8 cellular contexts compared by ENCODE assay signal in genomic region chr17:43125967-43126910, GRCh38. TPM values are rescaled to one million over a fixed set of nuclear protein-coding genes. Genes with fewer than 3 reads are reported as not detected.
DNase-seq lines count a peak whose midpoint lies in the region; ATAC-seq and TF ChIP-seq lines count a peak whose summit lies in the region.

No MANE protein-coding gene starts in this region.

- POLR2A ChIA-PET in activated CD4-positive, alpha-beta memory T cell treated with anti-CD3 and anti-CD28 coated beads, Interleukin-2, amount 10 ng/mL, durations not matched to agents 7 days and 5 days (lab: Charles Lee): interaction anchor here (1.2 to 6.6 kb wide), 5 partner anchors 10 to 262 kb away, joined by 3 to 105 read pairs (median 4); partner anchors contain the start of gene NBR1

- CTCF ChIA-PET in activated CD4-positive, alpha-beta memory T cell treated with anti-CD3 and anti-CD28 coated beads, Interleukin-2, amount 10 ng/mL, durations not matched to agents 7 days and 5 days (lab: Charles Lee): interaction anchor here (1.6 to 2.0 kb wide), 2 partner anchors 45 to 183 kb away, joined by 4 to 8 read pairs; partner anchors contain the start of gene NBR1

- H3K79me2 ChIP-seq in hepatocyte: peaks cover 41% of the 10 kb centered on the region

- H3K9me3 Mint-ChIP-seq in activated naive CD4-positive, alpha-beta T cell treated with anti-CD3 and anti-CD28 coated beads, Interleukin-2, amount 50 U/mL, for 24 hours: no peaks in the 10 kb centered on the region
- H3K9me3 Mint-ChIP-seq in activated CD4-positive, alpha-beta memory T cell treated with anti-CD3 and anti-CD28 coated beads, Interleukin-2, amount 10 ng/mL, durations not matched to agents 7 days and 5 days: no peaks in the 10 kb centered on the region
- no peaks in the 10 kb centered on the region for H3K9me3 Mint-ChIP-seq in stimulated activated effector memory CD8-positive, alpha-beta T cell treated with anti-CD3 and anti-CD28 coated beads, Interleukin-12 subunit alpha, Interleukin-12 subunit beta, amount 100 ng/mL, for 72 hours

- H3K4me1 Mint-ChIP-seq in activated naive CD4-positive, alpha-beta T cell treated with anti-CD3 and anti-CD28 coated beads, Interleukin-2, amount 50 U/mL, for 24 hours: peaks cover 31% of the 10 kb centered on the region
- peaks cover 38% of the 10 kb centered on the region for H3K4me1 Mint-ChIP-seq in activated CD4-positive, alpha-beta memory T cell treated with anti-CD3 and anti-CD28 coated beads, Interleukin-2, amount 10 ng/mL, durations not matched to agents 7 days and 5 days
- H3K4me1 Mint-ChIP-seq in stimulated activated effector memory CD8-positive, alpha-beta T cell treated with anti-CD3 and anti-CD28 coated beads, Interleukin-12 subunit alpha, Interleukin-12 subunit beta, amount 100 ng/mL, for 72 hours: peaks cover 24% of the 10 kb centered on the region

- H3K9me3 ChIP-seq in hepatocyte (ENCODE audit: low read depth): no peaks in the 10 kb centered on the region

- H3K27ac ChIP-seq in hepatocyte: peak overlapping the region; percentile 90

- DNase-seq in activated naive CD4-positive, alpha-beta T cell treated with anti-CD3 and anti-CD28 coated beads, Interleukin-2, amount 50 U/mL, for 16 hours: no peak
- no peak for DNase-seq in activated CD4-positive, alpha-beta memory T cell treated with anti-CD3 and anti-CD28 coated beads, Interleukin-2, amount 10 ng/mL, durations not matched to agents 7 days and 5 days
- DNase-seq in hepatocyte (ENCODE audit: low spot score): no peak
- DNase-seq in stimulated activated effector memory CD8-positive, alpha-beta T cell treated with anti-CD3 and anti-CD28 coated beads, Interleukin-12 subunit alpha, Interleukin-12 subunit beta, amount 100 ng/mL, for 72 hours (ENCODE audit: low spot score in 2 of 2): peak in 1 of 2 donors; percentile 53
- DNase-seq in NCI-H187 treated with DMSO at 0.1 percent for 48 hours (lab: John Stamatoyannopoulos, UW): no peak
- no peak for DNase-seq in dedifferentiated amniotic fluid mesenchymal stem cell (ENCODE audit: extremely low spot score)
- DNase-seq in A172 (ENCODE audit: low spot score): no peak

- H3K4me1 ChIP-seq in hepatocyte (ENCODE audit: insufficient read depth): no peaks in the 10 kb centered on the region

- no peaks in the 10 kb centered on the region for H3K36me3 Mint-ChIP-seq in activated naive CD4-positive, alpha-beta T cell treated with anti-CD3 and anti-CD28 coated beads, Interleukin-2, amount 50 U/mL, for 24 hours
- peaks cover 37% of the 10 kb centered on the region for H3K36me3 Mint-ChIP-seq in activated CD4-positive, alpha-beta memory T cell treated with anti-CD3 and anti-CD28 coated beads, Interleukin-2, amount 10 ng/mL, durations not matched to agents 7 days and 5 days (ENCODE audit: low read depth)
- peaks cover 62% of the 10 kb centered on the region for H3K36me3 Mint-ChIP-seq in stimulated activated effector memory CD8-positive, alpha-beta T cell treated with anti-CD3 and anti-CD28 coated beads, Interleukin-12 subunit alpha, Interleukin-12 subunit beta, amount 100 ng/mL, for 72 hours

- H3K36me3 ChIP-seq in hepatocyte (replicated peaks; ENCODE audit: insufficient read depth, low read depth): no peaks in the 10 kb centered on the region

- WGBS in hepatocyte (ENCODE audit: low lambda C conversion rate, missing lambda C conversion rate): 87% methylated on average over 57 of the region's 59 CpGs

- H4K20me1 ChIP-seq in hepatocyte (ENCODE audit: insufficient read depth, poor library complexity, severe bottlenecking): no peaks in the 10 kb centered on the region

- H3K9me2 ChIP-seq in hepatocyte (replicated peaks; ENCODE audit: insufficient read depth): no peaks in the 10 kb centered on the region

- peak overlapping the region; percentile 47 for H3K4me3 ChIP-seq in hepatocyte

- no peak for ATAC-seq in stimulated activated effector memory CD8-positive, alpha-beta T cell treated with anti-CD3 and anti-CD28 coated beads, Interleukin-12 subunit alpha, Interleukin-12 subunit beta, amount 100 ng/mL, for 72 hours

- H3K4me3 Mint-ChIP-seq in activated naive CD4-positive, alpha-beta T cell treated with anti-CD3 and anti-CD28 coated beads, Interleukin-2, amount 50 U/mL, for 24 hours: peak overlapping the region; percentile 95
- peak overlapping the region; percentile 100 for H3K4me3 Mint-ChIP-seq in activated CD4-positive, alpha-beta memory T cell treated with anti-CD3 and anti-CD28 coated beads, Interleukin-2, amount 10 ng/mL, durations not matched to agents 7 days and 5 days
- peak overlapping the region; percentile 99 for H3K4me3 Mint-ChIP-seq in stimulated activated effector memory CD8-positive, alpha-beta T cell treated with anti-CD3 and anti-CD28 coated beads, Interleukin-12 subunit alpha, Interleukin-12 subunit beta, amount 100 ng/mL, for 72 hours

- peak overlapping the region; percentile 54 for H2AFZ ChIP-seq in hepatocyte

- no peak for TF ChIP-seq CTCF in hepatocyte (IDR thresholded peaks at IDR 0.05; ENCODE audit: poor library complexity)

- H3K4me2 ChIP-seq in hepatocyte: peak overlapping the region; percentile 74

- H3K27ac Mint-ChIP-seq in activated naive CD4-positive, alpha-beta T cell treated with anti-CD3 and anti-CD28 coated beads, Interleukin-2, amount 50 U/mL, for 24 hours: peak overlapping the region; percentile 95
- H3K27ac Mint-ChIP-seq in activated CD4-positive, alpha-beta memory T cell treated with anti-CD3 and anti-CD28 coated beads, Interleukin-2, amount 10 ng/mL, durations not matched to agents 7 days and 5 days: peak overlapping the region; percentile 91
- peak overlapping the region; percentile 99 for H3K27ac Mint-ChIP-seq in stimulated activated effector memory CD8-positive, alpha-beta T cell treated with anti-CD3 and anti-CD28 coated beads, Interleukin-12 subunit alpha, Interleukin-12 subunit beta, amount 100 ng/mL, for 72 hours

- H3K27me3 Mint-ChIP-seq in activated naive CD4-positive, alpha-beta T cell treated with anti-CD3 and anti-CD28 coated beads, Interleukin-2, amount 50 U/mL, for 24 hours: no peaks in the 10 kb centered on the region
- H3K27me3 Mint-ChIP-seq in activated CD4-positive, alpha-beta memory T cell treated with anti-CD3 and anti-CD28 coated beads, Interleukin-2, amount 10 ng/mL, durations not matched to agents 7 days and 5 days: no peaks in the 10 kb centered on the region

- H3K27me3 ChIP-seq in hepatocyte: no peaks in the 10 kb centered on the region

RNA-seq across cellular contexts. Expression of gene BRCA1, which starts 1.1 kb away (rescaled TPM):
- 10 to 100 TPM; 62.5 to 66.5 TPM for total RNA-seq in activated CD4-positive, alpha-beta memory T cell treated with anti-CD3 and anti-CD28 coated beads, Interleukin-2, amount 10 ng/mL, durations not matched to agents 7 days and 5 days
- 4.8 and 8.0 TPM in 2 replicates for total RNA-seq in hepatocyte
- polyA plus RNA-seq in hepatocyte: 6.2 and 7.0 TPM in 2 replicates
- 46.0 and 51.1 TPM in 2 replicates for total RNA-seq in A172 (2014; rRNA removed; shearing (Covaris generic))

RNA-seq across cellular contexts. Expression of gene NBR1, which starts 44.8 kb away (rescaled TPM):
- total RNA-seq in activated CD4-positive, alpha-beta memory T cell treated with anti-CD3 and anti-CD28 coated beads, Interleukin-2, amount 10 ng/mL, durations not matched to agents 7 days and 5 days: 10 to 100 TPM; 68.1 to 69.8 TPM
- total RNA-seq in hepatocyte: 82.4 and 82.7 TPM in 2 replicates
- 37.6 and 37.7 TPM in 2 replicates for polyA plus RNA-seq in hepatocyte
- total RNA-seq in A172 (2014; rRNA removed; shearing (Covaris generic)): 81.9 and 93.0 TPM in 2 replicates
